8 cellular contexts compared by ENCODE assay signal in genomic region chr11:67606477-67607295, GRCh38. TPM values are rescaled to one million over a fixed set of nuclear protein-coding genes. Genes with fewer than 3 reads are reported as not detected.
A peak's percentile ranks its signal among the peaks of the same experiment; 100 is the strongest.
DNase-seq lines count a peak whose midpoint lies in the region; ATAC-seq and TF ChIP-seq lines count a peak whose summit lies in the region.

Gene NDUFV1, plus strand, starts transcription at chr11:67606936. Its CDS starts 69 bp downstream, at chr11:67607005.

- POLR2A ChIA-PET in AG04449 (lab: Yijun Ruan, JAX) = no interaction called here

- no peaks in the 10 kb centered on the region for H3K27me3 ChIP-seq in WERI-Rb-1 (ENCODE audit: insufficient read depth, low read depth, severe bottlenecking)
- H3K27me3 ChIP-seq in mammary epithelial cell (ENCODE audit: insufficient read depth, low read length) = no peaks in the 10 kb centered on the region

- dilution Hi-C loops in mammary epithelial cell (cut with HindIII; ENCODE audit: low sequenced_read_pairs) = no loop called here

- H3K27ac ChIP-seq in WERI-Rb-1 (peak within 1 kb of the TSS; percentile 92), mammary epithelial cell (ENCODE audit: insufficient read depth, low read depth, low read length) (peak within 1 kb of the TSS; percentile 67)

- H3K9ac ChIP-seq in mammary epithelial cell (ENCODE audit: insufficient read depth, low read length) = peak within 1 kb of the TSS; percentile 85

- intact Hi-C loops in mammary epithelial cell (cut with micrococcal nuclease) = loop anchor here (1.0 to 2.0 kb wide), 2 partner anchors 22 to 34 kb away; no protein-coding TSS in a partner anchor

- in situ Hi-C loops in mammary epithelial cell (cut with MboI; ENCODE audit: low sequenced_read_pairs in 2 of 2) = no loop called here

- H2AFZ ChIP-seq in mammary epithelial cell (ENCODE audit: low read depth, low read length) = peak within 1 kb of the TSS; percentile 79

- H3K4me3 ChIP-seq in AG04449 (ENCODE audit: low read depth, low read length) (peak within 1 kb of the TSS; percentile 91), WERI-Rb-1 (ENCODE audit: low read depth, low read length) (peak within 1 kb of the TSS; percentile 83), mammary epithelial cell (replicated peaks in 1 of 3; ENCODE audit: insufficient read depth in 1 of 3, low read depth in 2 of 3, low read length in 3 of 3) (peak within 1 kb of the TSS; percentile 67 to 88 (median 72))

- H3K9me3 ChIP-seq in WERI-Rb-1 (ENCODE audit: severe bottlenecking) = peaks cover 5% of the 10 kb centered on the region
- H3K9me3 ChIP-seq in mammary epithelial cell (replicated peaks; ENCODE audit: insufficient read depth, low read length) = no peaks in the 10 kb centered on the region

- ATAC-seq in GM18868 (IDR thresholded peaks at IDR 0.05; ENCODE audit: unreplicated experiment) = peak; percentile 95
- peak; percentile 97 for ATAC-seq in HG03108 (IDR thresholded peaks at IDR 0.05; ENCODE audit: unreplicated experiment)

- H3K36me3 ChIP-seq in WERI-Rb-1 = peaks cover 32% of the 10 kb centered on the region
- peaks cover 6% of the 10 kb centered on the region for H3K36me3 ChIP-seq in mammary epithelial cell (ENCODE audit: insufficient read depth, low read length)

- H4K20me1 ChIP-seq in mammary epithelial cell (ENCODE audit: insufficient read depth, low read length) = no peaks in the 10 kb centered on the region

- 1% methylated on average over 33 of the region's 70 CpGs for WGBS in mammary epithelial cell (ENCODE audit: low coverage, missing lambda C conversion rate)

- peaks cover 20% of the 10 kb centered on the region for H3K79me2 ChIP-seq in mammary epithelial cell (ENCODE audit: insufficient read depth, low read length)

- no TSS peak for BruUV-seq in mammary epithelial cell (replicated peaks; lab: Mats Ljungman, UMichigan)

- H3K4me2 ChIP-seq in mammary epithelial cell (ENCODE audit: insufficient read depth, low read depth, low read length) = peak within 1 kb of the TSS; percentile 89

- TF ChIP-seq CTCF in AG04449 (IDR thresholded peaks at IDR 0.05; ENCODE audit: insufficient read depth, low read length, missing control alignments) = peak; percentile 83
- peak; percentile 75 for TF ChIP-seq CTCF in WERI-Rb-1 (IDR thresholded peaks at IDR 0.05; ENCODE audit: low read depth, low read length)
- TF ChIP-seq CTCF in mammary epithelial cell (conservative IDR thresholded peaks at IDR 0.05 in 1 of 2, IDR thresholded peaks at IDR 0.05 in 1 of 2; ENCODE audit: extremely low read depth in 1 of 2, insufficient read depth in 1 of 2, low read depth in 1 of 2, low read length in 2 of 2) = peak; percentile 20 to 68

- DNase-seq in AG04449 (ENCODE audit: low read depth, low spot score) (no peak), NCI-H2196 treated with DMSO at 0.1 percent for 48 hours (lab: John Stamatoyannopoulos, UW; ENCODE audit: unreplicated experiment) (peak; percentile 87), WERI-Rb-1 (peak; percentile 98), mammary epithelial cell (peak; percentile 88), iPS-NIHi7 (ENCODE audit: extremely low spot score) (peak; percentile 91), smooth muscle cell of the brain vasculature (ENCODE audit: low read depth, low spot score) (peak; percentile 73)

- CTCF ChIA-PET in AG04449 (lab: Yijun Ruan, JAX) (interaction anchor here (1.6 to 3.0 kb wide), 2 partner anchors 8 to 10 kb away, joined by 12 to 14 read pairs; no protein-coding TSS in a partner anchor), mammary epithelial cell (lab: Charles Lee; ENCODE audit: low non-redundant PET) (no interaction called here)

- peaks cover 3% of the 10 kb centered on the region for H3K4me1 ChIP-seq in mammary epithelial cell (ENCODE audit: insufficient read depth, low read length)

RNA-seq across cellular contexts. Expression of gene NDUFV1, which starts in this region (rescaled TPM):
- 100 to 1,000 TPM; 144 to 163 TPM for total RNA-seq in mammary epithelial cell
- 125 TPM for polyA plus RNA-seq in mammary epithelial cell
- polyA minus RNA-seq in mammary epithelial cell = 72.1 TPM
